8 cellular contexts compared by ENCODE assay signal in genomic region chr19:17245535-17245984, GRCh38. TPM values are rescaled to one million over a fixed set of nuclear protein-coding genes. Genes with fewer than 3 reads are reported as not detected.
A peak's percentile ranks its signal among the peaks of the same experiment; 100 is the strongest.
DNase-seq lines count a peak whose midpoint lies in the region; ATAC-seq and TF ChIP-seq lines count a peak whose summit lies in the region.

NR2F6 (minus strand) TSS chr19:17245919; CDS start chr19:17245220, 699 bp downstream.

- no peaks in the 10 kb centered on the region for H3K36me3 Mint-ChIP-seq in CD8-positive, alpha-beta T cell
- peaks cover 6% of the 10 kb centered on the region for H3K36me3 Mint-ChIP-seq in stimulated activated effector memory CD8-positive, alpha-beta T cell treated with anti-CD3 and anti-CD28 coated beads, Interleukin-12 subunit alpha, Interleukin-12 subunit beta, amount 100 ng/mL, for 72 hours

- no peak for ATAC-seq in CD8-positive, alpha-beta T cell
- ATAC-seq in HG02973 (IDR thresholded peaks at IDR 0.05; ENCODE audit: unreplicated experiment) (peak; percentile 12), HG02588 (IDR thresholded peaks at IDR 0.05; ENCODE audit: unreplicated experiment) (no peak)
- ATAC-seq in stimulated activated effector memory CD8-positive, alpha-beta T cell treated with anti-CD3 and anti-CD28 coated beads, Interleukin-12 subunit alpha, Interleukin-12 subunit beta, amount 100 ng/mL, for 72 hours, result no peak

- H3K9me3 Mint-ChIP-seq in CD8-positive, alpha-beta T cell, result no peaks in the 10 kb centered on the region
- H3K9me3 Mint-ChIP-seq in stimulated activated effector memory CD8-positive, alpha-beta T cell treated with anti-CD3 and anti-CD28 coated beads, Interleukin-12 subunit alpha, Interleukin-12 subunit beta, amount 100 ng/mL, for 72 hours, result no peaks in the 10 kb centered on the region

- peak within 1 kb of the TSS; percentile 85 for H3K4me3 Mint-ChIP-seq in CD8-positive, alpha-beta T cell
- peak within 1 kb of the TSS; percentile 79 for H3K4me3 Mint-ChIP-seq in stimulated activated effector memory CD8-positive, alpha-beta T cell treated with anti-CD3 and anti-CD28 coated beads, Interleukin-12 subunit alpha, Interleukin-12 subunit beta, amount 100 ng/mL, for 72 hours

- H3K27ac ChIP-seq in CD8-positive, alpha-beta T cell (ENCODE audit: low read depth, low read length), result no peak within 1 kb of the TSS
- peak within 1 kb of the TSS; percentile 86 for H3K27ac ChIP-seq in angular gyrus (ENCODE audit: low read depth, low read length)

- peaks cover 9% of the 10 kb centered on the region for H3K4me1 ChIP-seq in CD8-positive, alpha-beta T cell (ENCODE audit: insufficient read depth, low read length)

- H3K4me1 Mint-ChIP-seq in CD8-positive, alpha-beta T cell (ENCODE audit: low read depth), result peaks cover 4% of the 10 kb centered on the region
- peaks cover 22% of the 10 kb centered on the region for H3K4me1 Mint-ChIP-seq in stimulated activated effector memory CD8-positive, alpha-beta T cell treated with anti-CD3 and anti-CD28 coated beads, Interleukin-12 subunit alpha, Interleukin-12 subunit beta, amount 100 ng/mL, for 72 hours

- no peaks in the 10 kb centered on the region for H3K27me3 ChIP-seq in CD8-positive, alpha-beta T cell (ENCODE audit: insufficient read depth, low read length)

- no peak for DNase-seq in CD8-positive, alpha-beta T cell
- peak in 1 of 2 donors; percentile 75 for DNase-seq in stimulated activated effector memory CD8-positive, alpha-beta T cell treated with anti-CD3 and anti-CD28 coated beads, Interleukin-12 subunit alpha, Interleukin-12 subunit beta, amount 100 ng/mL, for 72 hours (ENCODE audit: low spot score in 2 of 2)
- no peak for DNase-seq in NCI-H82 treated with DMSO at 0.1 percent for 48 hours (lab: John Stamatoyannopoulos, UW; ENCODE audit: unreplicated experiment)
- no peak for DNase-seq in posterior cingulate gyrus

- H3K27me3 Mint-ChIP-seq in CD8-positive, alpha-beta T cell (ENCODE audit: low read depth), result peaks cover 4% of the 10 kb centered on the region

- peak within 1 kb of the TSS; percentile 41 for H3K27ac Mint-ChIP-seq in CD8-positive, alpha-beta T cell
- peak within 1 kb of the TSS; percentile 74 for H3K27ac Mint-ChIP-seq in stimulated activated effector memory CD8-positive, alpha-beta T cell treated with anti-CD3 and anti-CD28 coated beads, Interleukin-12 subunit alpha, Interleukin-12 subunit beta, amount 100 ng/mL, for 72 hours

- H3K4me3 ChIP-seq in CD8-positive, alpha-beta T cell (ENCODE audit: low read depth, low read length), result peak within 1 kb of the TSS; percentile 76
- peak within 1 kb of the TSS; percentile 74 for H3K4me3 ChIP-seq in iPS-18c (ENCODE audit: insufficient read depth, low read depth, low read length)

- no peak for TF ChIP-seq CTCF in CD8-positive, alpha-beta T cell (IDR thresholded peaks at IDR 0.05)

- intact Hi-C loops in CD8-positive, alpha-beta T cell (cut with DNase I, micrococcal nuclease), result loop anchor here in 1 of 2 experiments (5.0 kb wide), 1 partner anchor 1403 kb away; no protein-coding TSS in a partner anchor
- intact Hi-C loops in posterior cingulate gyrus (cut with DNase I), result no loop called here

- H3K36me3 ChIP-seq in CD8-positive, alpha-beta T cell (ENCODE audit: insufficient read depth, low read length), result no peaks in the 10 kb centered on the region

- POLR2A ChIA-PET in CD8-positive, alpha-beta T cell (lab: Charles Lee), result interaction anchor here (2.1 kb wide), 1 partner anchor 10 kb away, joined by 8 read pairs; no protein-coding TSS in a partner anchor

- H3K9me3 ChIP-seq in CD8-positive, alpha-beta T cell (ENCODE audit: low read length), result no peaks in the 10 kb centered on the region
- no peaks in the 10 kb centered on the region for H3K9me3 ChIP-seq in iPS-18c (ENCODE audit: control insufficient read depth, insufficient read depth, low read length)

- CTCF ChIA-PET in CD8-positive, alpha-beta T cell (lab: Charles Lee), result no interaction called here

RNA-seq across cellular contexts. Expression of gene NR2F6, which starts in this region (rescaled TPM):
- under 1 TPM; 0.31 to 0.38 TPM for total RNA-seq in CD8-positive, alpha-beta T cell
